Comparison of ENCODE assay signal across 1 cellular context in the genomic region with DNA sequence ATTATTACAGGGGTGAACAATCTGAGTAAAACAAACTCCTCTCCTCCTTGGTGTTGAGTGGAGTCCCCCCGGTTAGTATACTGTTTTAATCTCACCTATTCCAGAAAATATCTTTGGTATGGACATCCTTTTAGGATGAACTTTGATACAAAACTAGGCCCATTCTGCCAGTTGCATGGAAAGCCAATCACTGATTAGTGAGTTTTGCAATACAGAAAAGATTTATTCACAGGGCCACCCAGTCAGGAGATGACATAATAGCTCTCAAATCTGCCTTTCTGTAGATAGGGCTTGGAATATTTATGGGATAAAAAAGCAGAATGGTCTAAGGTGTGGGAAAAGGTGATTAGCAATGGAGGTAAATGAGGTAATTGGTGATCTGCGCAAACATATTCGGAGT.
TF ChIP-seq lines count a peak whose summit lies in the region.

No MANE protein-coding gene starts in this region.

TF ChIP-seq in HepG2, 621 proteins besides CTCF, POLR2A, EP300 and RAD21 (continued from another document):
- no peak for TF ChIP-seq ZNF704 (CRISPR knock-in tag; IDR thresholded peaks at IDR 0.05; ENCODE audit: borderline replicate concordance)
- TF ChIP-seq, protein P1, sequence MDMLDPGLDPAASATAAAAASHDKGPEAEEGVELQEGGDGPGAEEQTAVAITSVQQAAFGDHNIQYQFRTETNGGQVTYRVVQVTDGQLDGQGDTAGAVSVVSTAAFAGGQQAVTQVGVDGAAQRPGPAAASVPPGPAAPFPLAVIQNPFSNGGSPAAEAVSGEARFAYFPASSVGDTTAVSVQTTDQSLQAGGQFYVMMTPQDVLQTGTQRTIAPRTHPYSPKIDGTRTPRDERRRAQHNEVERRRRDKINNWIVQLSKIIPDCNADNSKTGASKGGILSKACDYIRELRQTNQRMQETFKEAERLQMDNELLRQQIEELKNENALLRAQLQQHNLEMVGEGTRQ (IDR thresholded peaks at IDR 0.05; ENCODE audit: low read depth, low read length): no peak
- TF ChIP-seq, protein P1 (CRISPR knock-in tag; IDR thresholded peaks at IDR 0.05; ENCODE audit: borderline replicate concordance): no peak
